4 cellular contexts compared by ENCODE assay signal in genomic region chr4:151703401-151703800, GRCh38.
"Had no signal": no experiment of that assay in that cellular context is flagged by ENCODE, and none has a peak within 500 bp of the region (broad histone marks: within the 10 kb centered on the region; RNA-seq: fewer than 3 reads in every experiment).

No MANE protein-coding gene starts in this region.

- H3K9me3 Mint-ChIP-seq: GM23338, H9 had no signal

- H3K4me3 Mint-ChIP-seq: GM23338, H9 had no signal

- DNase-seq: H9, HCEC 1CT, IMR-90 had no signal

- ATAC-seq: GM23338 had no signal
